ENCODE assay signal across 10 cellular contexts in the genomic region with DNA sequence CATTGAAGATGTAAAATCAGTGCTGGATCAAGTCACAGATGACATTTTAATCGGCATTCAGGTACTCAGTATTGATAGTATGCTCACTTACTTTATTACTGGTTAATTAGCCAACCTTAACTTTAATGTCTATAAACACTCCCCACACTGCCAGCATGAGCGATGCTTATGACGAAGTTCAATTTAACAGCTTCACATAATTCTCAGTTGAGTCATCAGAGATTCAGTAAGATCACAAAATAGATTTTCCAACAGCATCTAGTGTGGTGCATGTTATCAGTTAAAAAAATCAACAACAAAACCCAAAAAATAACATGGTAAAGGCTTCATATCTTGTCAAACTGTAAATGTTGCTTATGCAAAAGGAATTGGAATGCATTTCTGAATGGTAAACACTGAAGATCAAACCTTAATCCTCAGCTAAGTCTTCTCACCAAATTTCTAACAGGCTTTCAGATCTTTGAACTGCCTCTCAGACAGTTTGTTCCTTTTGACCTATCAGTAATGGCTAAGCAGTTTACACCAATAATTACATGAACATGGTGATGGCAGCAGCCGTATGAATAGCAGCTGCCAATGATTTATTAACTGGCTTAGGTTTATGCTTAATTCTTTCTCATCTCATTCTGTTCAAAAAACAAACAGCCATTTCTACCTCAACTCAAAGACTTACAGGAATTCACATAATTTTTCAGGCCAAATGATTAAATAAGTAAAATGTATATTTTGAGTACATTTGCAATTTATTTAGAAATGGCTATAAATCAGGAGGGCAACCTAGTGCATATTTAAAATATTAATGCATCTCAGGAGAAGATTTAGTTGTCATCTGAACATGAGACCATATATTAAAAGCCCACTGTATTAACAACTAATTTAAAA.
DNase-seq lines count a peak whose midpoint lies in the region; ATAC-seq and TF ChIP-seq lines count a peak whose summit lies in the region.
"Had no signal": no experiment of that assay in that cellular context is flagged by ENCODE, and none has a peak within 500 bp of the region (broad histone marks: within the 10 kb centered on the region; RNA-seq: fewer than 3 reads in every experiment).

No MANE protein-coding gene starts in this region.

- H3K9ac ChIP-seq in mammary epithelial cell (ENCODE audit: insufficient read depth, low read length) (no peak overlapping the region), muscle layer of colon (ENCODE audit: low read length) (no peak overlapping the region)

- TF ChIP-seq POLR2A in spleen (IDR thresholded peaks at IDR 0.05): no peak

- peaks cover 22% of the 10 kb centered on the region for H3K4me1 ChIP-seq in mammary epithelial cell (ENCODE audit: insufficient read depth, low read length)
- no peaks in the 10 kb centered on the region for H3K4me1 ChIP-seq in muscle layer of colon (ENCODE audit: insufficient read depth, low read length)
- no peaks in the 10 kb centered on the region for H3K4me1 ChIP-seq in spleen

- H3K27me3 ChIP-seq in MG63 (no peaks in the 10 kb centered on the region), mammary epithelial cell (ENCODE audit: insufficient read depth, low read length) (no peaks in the 10 kb centered on the region), muscle layer of colon (ENCODE audit: control insufficient read depth in 1 of 2, insufficient read depth in 2 of 2, low read length in 2 of 2) (no peaks in the 10 kb centered on the region), spleen (replicated peaks in 1 of 7) (no peaks in the 10 kb centered on the region)

- no peak overlapping the region for H3K4me3 ChIP-seq in MG63
- H3K4me3 ChIP-seq in mammary epithelial cell (replicated peaks in 1 of 3; ENCODE audit: insufficient read depth in 1 of 3, low read depth in 2 of 3, low read length in 3 of 3): no peak overlapping the region
- H3K4me3 ChIP-seq in muscle layer of colon (ENCODE audit: low read depth in 1 of 2, low read length in 2 of 2): no peak overlapping the region
- H3K4me3 ChIP-seq in spleen: no peak overlapping the region

- no peaks in the 10 kb centered on the region; the same call in 1 of the 2 replicates for H3K9me3 ChIP-seq in MG63
- no peaks in the 10 kb centered on the region for H3K9me3 ChIP-seq in mammary epithelial cell (replicated peaks; ENCODE audit: insufficient read depth, low read length)
- no peaks in the 10 kb centered on the region for H3K9me3 ChIP-seq in muscle layer of colon (ENCODE audit: low read length)
- H3K9me3 ChIP-seq in spleen: no peaks in the 10 kb centered on the region

- in situ Hi-C loops in mammary epithelial cell (cut with MboI; ENCODE audit: low sequenced_read_pairs in 2 of 2): loop anchor here in 1 of 2 donors (25.0 kb wide), 1 partner anchor 476 kb away; no protein-coding TSS in a partner anchor

- H3K79me2 ChIP-seq in mammary epithelial cell (ENCODE audit: insufficient read depth, low read length): no peaks in the 10 kb centered on the region

- no peaks in the 10 kb centered on the region for H4K20me1 ChIP-seq in mammary epithelial cell (ENCODE audit: insufficient read depth, low read length)

- dilution Hi-C loops in mammary epithelial cell (cut with HindIII; ENCODE audit: low sequenced_read_pairs): no loop called here

- BruUV-seq in mammary epithelial cell (replicated peaks; lab: Mats Ljungman, UMichigan): no TSS peak

- H3K36me3 ChIP-seq in MG63 (no peaks in the 10 kb centered on the region), mammary epithelial cell (ENCODE audit: insufficient read depth, low read length) (no peaks in the 10 kb centered on the region), muscle layer of colon (ENCODE audit: insufficient read depth, low read length) (no peaks in the 10 kb centered on the region), spleen (no peaks in the 10 kb centered on the region)

- intact Hi-C loops in mammary epithelial cell (cut with micrococcal nuclease): no loop called here
- intact Hi-C loops in spleen (cut with DNase I; ENCODE audit: low total_unique reads): no loop called here

- peak overlapping the region; percentile 28 for H3K4me2 ChIP-seq in mammary epithelial cell (ENCODE audit: insufficient read depth, low read depth, low read length)

- H3K27ac ChIP-seq in mammary epithelial cell (ENCODE audit: insufficient read depth, low read depth, low read length) (peak overlapping the region; percentile 56), muscle layer of colon (ENCODE audit: low read depth, low read length) (peak overlapping the region; percentile 12), spleen (no peak overlapping the region)

- no peak for ATAC-seq in HG03460 (IDR thresholded peaks at IDR 0.05; ENCODE audit: unreplicated experiment)
- ATAC-seq: right cardiac atrium had no signal

- CTCF ChIA-PET in mammary epithelial cell (lab: Charles Lee; ENCODE audit: low non-redundant PET): interaction anchor here (0.8 kb wide), 1 partner anchor 1626 kb away, joined by 4 read pairs; no protein-coding TSS in a partner anchor

- TF ChIP-seq CTCF in mammary epithelial cell (conservative IDR thresholded peaks at IDR 0.05 in 1 of 2, IDR thresholded peaks at IDR 0.05 in 1 of 2; ENCODE audit: extremely low read depth in 1 of 2, insufficient read depth in 1 of 2, low read depth in 1 of 2, low read length in 2 of 2) (no peak), spleen (IDR thresholded peaks at IDR 0.05 in 8 of 11, conservative IDR thresholded peaks at IDR 0.05 in 3 of 11) (no peak)

- peak; percentile 22 for DNase-seq in COLO829 (ENCODE audit: low spot score)
- DNase-seq in MG63: peak; percentile 23
- peak; percentile 74 for DNase-seq in mammary epithelial cell
- no peak for DNase-seq in activated CD4-positive, alpha-beta T cell treated with anti-CD3 and anti-CD28 coated beads for 4 hours
- no peak for DNase-seq in hypothalamus (lab: John Stamatoyannopoulos, UW)
- no peak for DNase-seq in spleen
- DNase-seq: amygdala, right cardiac atrium had no signal

- H2AFZ ChIP-seq in mammary epithelial cell (ENCODE audit: low read depth, low read length): peak overlapping the region; percentile 45

- WGBS in mammary epithelial cell (ENCODE audit: low coverage, missing lambda C conversion rate): 47% methylated on average over 4 of the region's 4 CpGs
- WGBS in spleen, 5 donors: 74 to 88% (median 86%) methylated on average over 4 of the region's 4 CpGs

Comparison
In these comparisons a context has a peak if more than half of its experiments do, and no peak if none do; other contexts are left out.
1. DNase-seq: peak in COLO829 (single experiment), MG63 (single experiment) and mammary epithelial cell (single experiment); none in activated CD4-positive, alpha-beta T cell treated with anti-CD3 and anti-CD28 coated beads for 4 hours (0 of 2), hypothalamus (0 of 51) and spleen (single experiment).
2. H3K27ac ChIP-seq: peak in mammary epithelial cell (single experiment) and muscle layer of colon (single experiment); none in spleen (0 of 8).